Comparison of ENCODE assay signal across 17 cellular contexts in the genomic region with DNA sequence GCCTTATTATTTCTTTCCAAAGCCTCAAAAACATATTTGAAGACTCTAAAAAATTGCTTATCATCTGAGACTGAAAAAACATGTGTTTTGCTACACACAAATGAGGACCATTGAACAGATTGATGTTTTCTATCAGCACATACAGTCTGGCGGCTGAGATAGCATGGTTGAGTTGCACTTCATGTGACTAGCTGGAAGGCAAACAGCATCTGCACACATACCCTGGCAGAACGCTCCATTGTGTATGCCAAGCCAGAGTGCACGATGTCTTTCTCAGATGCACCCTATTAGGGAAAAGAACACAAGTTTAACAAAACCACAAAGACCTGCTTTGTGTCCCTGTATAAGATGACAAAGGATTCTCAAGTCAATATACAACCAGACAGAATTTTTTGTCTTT. TPM values are rescaled to one million over a fixed set of nuclear protein-coding genes. Genes with fewer than 3 reads are reported as not detected.
A peak's percentile ranks its signal among the peaks of the same experiment; 100 is the strongest.
DNase-seq lines count a peak whose midpoint lies in the region; ATAC-seq, FAIRE-seq and TF ChIP-seq lines count a peak whose summit lies in the region.
"Had no signal": no experiment of that assay in that cellular context is flagged by ENCODE, and none has a peak within 500 bp of the region (broad histone marks: within the 10 kb centered on the region; RNA-seq: fewer than 3 reads in every experiment).

No MANE protein-coding gene starts in this region.

- peaks cover 15% of the 10 kb centered on the region for H3K36me3 Mint-ChIP-seq in activated T-helper 1 cell treated with anti-CD3 and anti-CD28 coated beads, Interleukin-12 subunit alpha, Interleukin-12 subunit beta, Interleukin-2, Interleukin-4 antibody, amounts not matched to agents 30 ng/mL and 10 ng/mL and 1 ng/mL, durations not matched to agents 14 hours and 24 hours and 36 hours (ENCODE audit: low read depth)

- H3K27ac ChIP-seq in SK-N-SH (ENCODE audit: low read depth in 2 of 2, low read length in 1 of 2) (peak overlapping the region in 1 of 2 experiments; percentile 76; a peak in 2 of 4 replicates), heart right ventricle (peak overlapping the region in 2 of 10 donors; percentile 2 to 18), prostate gland (peak overlapping the region; percentile 8 to 65)
- H3K27ac ChIP-seq: colonic mucosa, neural progenitor cell, spleen had no signal

- no peaks in the 10 kb centered on the region for H4K20me1 ChIP-seq in SK-N-SH (ENCODE audit: insufficient read depth)

- no peak overlapping the region for H3K4me3 Mint-ChIP-seq in activated T-helper 1 cell treated with anti-CD3 and anti-CD28 coated beads, Interleukin-12 subunit alpha, Interleukin-12 subunit beta, Interleukin-2, Interleukin-4 antibody, amounts not matched to agents 30 ng/mL and 10 ng/mL and 1 ng/mL, durations not matched to agents 14 hours and 24 hours and 36 hours
- H3K4me3 Mint-ChIP-seq: HFFc6, neural progenitor cell had no signal

- no peak overlapping the region for H3K4me3 ChIP-seq in SK-N-SH (ENCODE audit: low read depth in 2 of 2, low read length in 1 of 2)
- H3K4me3 ChIP-seq in heart right ventricle = no peak overlapping the region
- no peak overlapping the region for H3K4me3 ChIP-seq in prostate gland
- H3K4me3 ChIP-seq: colonic mucosa, neural progenitor cell, spleen had no signal

- peaks cover 6 to 8% of the 10 kb centered on the region in 2 experiments; a peak in 3 of 4 replicates for H3K4me1 ChIP-seq in SK-N-SH (ENCODE audit: control insufficient read depth in 1 of 2, insufficient read depth in 2 of 2, low read depth in 1 of 2, low read length in 1 of 2)
- peaks cover 0 to 32% (median 14%) of the 10 kb centered on the region in 9 donors for H3K4me1 ChIP-seq in heart right ventricle
- H3K4me1 ChIP-seq in prostate gland (replicated peaks) = peaks cover 8% of the 10 kb centered on the region
- H3K4me1 ChIP-seq: colonic mucosa had no signal

- in situ Hi-C loops in ACHN (cut with HindIII; ENCODE audit: low pct_ligation_motif_present, low pct_unique_long_range_greater_than_20kb, low sequenced_read_pairs) = no loop called here

- TF ChIP-seq POLR2A in GM12891 (IDR thresholded peaks at IDR 0.05; ENCODE audit: low read depth, low read length) = no peak
- no peak for TF ChIP-seq POLR2A in prostate gland (IDR thresholded peaks at IDR 0.05)

- CTCF ChIA-PET in SK-N-SH (lab: Yijun Ruan, JAX) = interaction anchor here (0.9 to 1.7 kb wide), 2 partner anchors 108 to 114 kb away, joined by 3 to 5 read pairs; no protein-coding TSS in a partner anchor

- no peaks in the 10 kb centered on the region for H3K79me2 ChIP-seq in SK-N-SH (ENCODE audit: insufficient read depth)

- H3K27me3 ChIP-seq in SK-N-SH (ENCODE audit: insufficient read depth) (no peaks in the 10 kb centered on the region), heart right ventricle (no peaks in the 10 kb centered on the region), prostate gland (replicated peaks; ENCODE audit: insufficient read depth) (no peaks in the 10 kb centered on the region)
- H3K27me3 ChIP-seq: colonic mucosa, neural progenitor cell, spleen had no signal

- ATAC-seq in heart right ventricle = peak; percentile 75 to 97 (median 85)
- ATAC-seq in HG02981 (IDR thresholded peaks at IDR 0.05; ENCODE audit: unreplicated experiment) = no peak
- ATAC-seq: esophagus mucosa had no signal

- H3K4me2 ChIP-seq in SK-N-SH = no peak overlapping the region
- H3K4me2 ChIP-seq: neural progenitor cell had no signal

- H3K27me3 Mint-ChIP-seq in activated T-helper 1 cell treated with anti-CD3 and anti-CD28 coated beads, Interleukin-12 subunit alpha, Interleukin-12 subunit beta, Interleukin-2, Interleukin-4 antibody, amounts not matched to agents 30 ng/mL and 10 ng/mL and 1 ng/mL, durations not matched to agents 14 hours and 24 hours and 36 hours (ENCODE audit: insufficient read depth) = no peaks in the 10 kb centered on the region

- no peaks in the 10 kb centered on the region for H3K4me1 Mint-ChIP-seq in activated T-helper 1 cell treated with anti-CD3 and anti-CD28 coated beads, Interleukin-12 subunit alpha, Interleukin-12 subunit beta, Interleukin-2, Interleukin-4 antibody, amounts not matched to agents 30 ng/mL and 10 ng/mL and 1 ng/mL, durations not matched to agents 14 hours and 24 hours and 36 hours (ENCODE audit: low read depth)
- H3K4me1 Mint-ChIP-seq: neural progenitor cell had no signal

- no peaks in the 10 kb centered on the region for H3K9me2 ChIP-seq in SK-N-SH

- TF ChIP-seq EP300 in SK-N-SH (IDR thresholded peaks at IDR 0.05; ENCODE audit: borderline replicate concordance in 1 of 2, low read depth in 1 of 2, low read length in 1 of 2) = peak in 1 of 2 experiments; percentile 57; a peak in 2 of 4 replicates

- POLR2A ChIA-PET in SK-N-SH (lab: Yijun Ruan, JAX) = no interaction called here

- peak; percentile 31 for FAIRE-seq in GM12891 (lab: Jason Lieb, UNC)

- H3K9me3 ChIP-seq in SK-N-SH (no peaks in the 10 kb centered on the region), heart right ventricle (no peaks in the 10 kb centered on the region), prostate gland (no peaks in the 10 kb centered on the region)
- H3K9me3 ChIP-seq: colonic mucosa, spleen had no signal

- no peaks in the 10 kb centered on the region for H3K9me3 Mint-ChIP-seq in activated T-helper 1 cell treated with anti-CD3 and anti-CD28 coated beads, Interleukin-12 subunit alpha, Interleukin-12 subunit beta, Interleukin-2, Interleukin-4 antibody, amounts not matched to agents 30 ng/mL and 10 ng/mL and 1 ng/mL, durations not matched to agents 14 hours and 24 hours and 36 hours
- H3K9me3 Mint-ChIP-seq: HFFc6, neural progenitor cell had no signal

- intact Hi-C loops in heart right ventricle (cut with DNase I) = loop anchor here in 1 of 10 donors (10.0 kb wide), 1 partner anchor 68 kb away; no protein-coding TSS in a partner anchor
- intact Hi-C loops in prostate gland (cut with DNase I) = no loop called here
- intact Hi-C loops in activated T-helper 1 cell treated with anti-CD3 and anti-CD28 coated beads, Interleukin-12 subunit alpha, Interleukin-12 subunit beta, Interleukin-2, Interleukin-4 antibody, amounts not matched to agents 30 ng/mL and 10 ng/mL and 1 ng/mL, durations not matched to agents 14 hours and 24 hours and 36 hours (cut with micrococcal nuclease) = no loop called here

- H3F3A ChIP-seq in SK-N-SH (replicated peaks; ENCODE audit: insufficient read depth) = peaks cover 7% of the 10 kb centered on the region

- no peak overlapping the region for H2AFZ ChIP-seq in SK-N-SH (ENCODE audit: low read depth)
- H2AFZ ChIP-seq: neural progenitor cell had no signal

- no peak overlapping the region for H3K9ac ChIP-seq in SK-N-SH
- H3K9ac ChIP-seq: neural progenitor cell had no signal

- 88% methylated on average over 3 of the region's 3 CpGs for WGBS in SK-N-SH (ENCODE audit: low lambda C conversion rate)
- 36 to 50% methylated on average over 3 of the region's 3 CpGs for WGBS in heart right ventricle, 2 donors
- WGBS in prostate gland = 37% methylated on average over 3 of the region's 3 CpGs

- peaks cover 20 to 58% of the 10 kb centered on the region in 2 experiments for H3K36me3 ChIP-seq in SK-N-SH (replicated peaks in 1 of 2; ENCODE audit: control insufficient read depth in 1 of 2, insufficient read depth in 2 of 2, low read length in 1 of 2)
- H3K36me3 ChIP-seq in heart right ventricle = peaks cover 0 to 100% (median 28%) of the 10 kb centered on the region in 9 donors
- peaks cover 10 to 20% of the 10 kb centered on the region in 2 donors for H3K36me3 ChIP-seq in prostate gland

- TF ChIP-seq CTCF in SK-N-SH (IDR thresholded peaks at IDR 0.05) (no peak), heart right ventricle (IDR thresholded peaks at IDR 0.05) (no peak), prostate gland (IDR thresholded peaks at IDR 0.05) (no peak)

- TF ChIP-seq RAD21 in SK-N-SH (IDR thresholded peaks at IDR 0.05; ENCODE audit: low read length) = no peak

- DNase-seq in GM12891 (ENCODE audit: insufficient read length, low spot score) (no peak), SK-N-SH (peak; percentile 59), heart right ventricle (peak in 1 of 2 donors; percentile 47), prostate gland (ENCODE audit: low spot score) (peak; percentile 78), ACHN (no peak), DMS114 treated with DMSO at 0.1 percent for 48 hours (lab: John Stamatoyannopoulos, UW; ENCODE audit: unreplicated experiment) (no peak)
- no peak for DNase-seq in activated T-helper 1 cell treated with anti-CD3 and anti-CD28 coated beads, Interleukin-12 subunit alpha, Interleukin-12 subunit beta, Interleukin-2, Interleukin-4 antibody, amounts not matched to agents 30 ng/mL and 10 ng/mL and 1 ng/mL, durations not matched to agents 14 hours and 24 hours and 36 hours (ENCODE audit: low spot score)
- DNase-seq: colonic mucosa, DMS153, HFFc6, mammary epithelial cell, OCI-M1, spleen had no signal

- H3K27ac Mint-ChIP-seq in activated T-helper 1 cell treated with anti-CD3 and anti-CD28 coated beads, Interleukin-12 subunit alpha, Interleukin-12 subunit beta, Interleukin-2, Interleukin-4 antibody, amounts not matched to agents 30 ng/mL and 10 ng/mL and 1 ng/mL, durations not matched to agents 14 hours and 24 hours and 36 hours = no peak overlapping the region
- H3K27ac Mint-ChIP-seq: HFFc6, neural progenitor cell had no signal

RNA-seq across cellular contexts. Expression of gene FAM25A, which starts 33.0 kb away (rescaled TPM):
- polyA plus RNA-seq in GM12891 (2012; ENCODE audit: low read depth, missing spikeins) = not detected
- polyA plus RNA-seq in SK-N-SH (2012; rRNA removed) = not detected in 2 replicates
- polyA plus RNA-seq in SK-N-SH (2012; cell fraction: cytosol; rRNA removed) = not detected in 2 replicates
- not detected in 2 replicates for polyA plus RNA-seq in SK-N-SH (2012; cell fraction: nucleus; rRNA removed)
- not detected for total RNA-seq in heart right ventricle
- polyA plus RNA-seq in heart right ventricle = not detected
- not detected for total RNA-seq in prostate gland
- total RNA-seq in activated T-helper 1 cell treated with anti-CD3 and anti-CD28 coated beads, Interleukin-12 subunit alpha, Interleukin-12 subunit beta, Interleukin-2, Interleukin-4 antibody, amounts not matched to agents 30 ng/mL and 10 ng/mL and 1 ng/mL, durations not matched to agents 14 hours and 24 hours and 36 hours = not detected in 2 replicates
- total RNA-seq: colonic mucosa, HFFc6, LHCN-M2, spleen had no signal
- polyA plus RNA-seq: spleen had no signal

RNA-seq across cellular contexts. Expression of gene GLUD1, which starts 41.5 kb away (rescaled TPM):
- polyA plus RNA-seq in GM12891 (2012; ENCODE audit: low read depth, missing spikeins) = 59.7 TPM
- polyA plus RNA-seq in SK-N-SH (2012; rRNA removed) (43.3 and 56.2 TPM in 2 replicates), heart right ventricle (10 to 100 TPM; 38.0 to 66.8 TPM)
- 52.3 and 53.5 TPM in 2 replicates for polyA plus RNA-seq in SK-N-SH (2012; cell fraction: cytosol; rRNA removed)
- 26.2 and 44.4 TPM in 2 replicates for polyA plus RNA-seq in SK-N-SH (2012; cell fraction: nucleus; rRNA removed)
- total RNA-seq in heart right ventricle (100 to 1,000 TPM in 7 of 10 donors, 10 to 100 TPM in 3; 85.9 to 130 (median 119) TPM), prostate gland (100 to 1,000 TPM; 154 to 437 TPM)
- total RNA-seq in activated T-helper 1 cell treated with anti-CD3 and anti-CD28 coated beads, Interleukin-12 subunit alpha, Interleukin-12 subunit beta, Interleukin-2, Interleukin-4 antibody, amounts not matched to agents 30 ng/mL and 10 ng/mL and 1 ng/mL, durations not matched to agents 14 hours and 24 hours and 36 hours = 116 and 125 TPM in 2 replicates

RNA-seq across cellular contexts. Expression of gene SHLD2, which starts 41.9 kb away (rescaled TPM):
- polyA plus RNA-seq in GM12891 (2012; ENCODE audit: low read depth, missing spikeins) = 10.9 TPM
- 4.7 and 6.7 TPM in 2 replicates for polyA plus RNA-seq in SK-N-SH (2012; rRNA removed)
- polyA plus RNA-seq in SK-N-SH (2012; cell fraction: cytosol; rRNA removed) = 6.7 and 7.6 TPM in 2 replicates
- 6.7 and 12.7 TPM in 2 replicates for polyA plus RNA-seq in SK-N-SH (2012; cell fraction: nucleus; rRNA removed)
- 10 to 100 TPM in 8 of 10 donors, 1 to 10 TPM in 2; 9.5 to 16.1 (median 11.6) TPM for total RNA-seq in heart right ventricle
- 10 to 100 TPM in 1 of 2 donors, 1 to 10 TPM in 1; 9.4 to 10.0 TPM for polyA plus RNA-seq in heart right ventricle
- 10 to 100 TPM; 25.2 to 43.5 TPM for total RNA-seq in prostate gland
- total RNA-seq in activated T-helper 1 cell treated with anti-CD3 and anti-CD28 coated beads, Interleukin-12 subunit alpha, Interleukin-12 subunit beta, Interleukin-2, Interleukin-4 antibody, amounts not matched to agents 30 ng/mL and 10 ng/mL and 1 ng/mL, durations not matched to agents 14 hours and 24 hours and 36 hours = 41.3 and 42.1 TPM in 2 replicates

Comparison
In these comparisons a context has a peak if more than half of its experiments do, and no peak if none do; other contexts are left out.
1. DNase-seq: peak in SK-N-SH (single experiment) and prostate gland (single experiment); none in GM12891 (single experiment), ACHN (single experiment), DMS114 treated with DMSO at 0.1 percent for 48 hours (single experiment) and activated T-helper 1 cell treated with anti-CD3 and anti-CD28 coated beads, Interleukin-12 subunit alpha, Interleukin-12 subunit beta, Interleukin-2, Interleukin-4 antibody, amounts not matched to agents 30 ng/mL and 10 ng/mL and 1 ng/mL, durations not matched to agents 14 hours and 24 hours and 36 hours (single experiment).